21 cellular contexts compared by ENCODE assay signal in genomic region chr10:43707755-43708154, GRCh38. TPM values are rescaled to one million over a fixed set of nuclear protein-coding genes. Genes with fewer than 3 reads are reported as not detected.
DNase-seq lines count a peak whose midpoint lies in the region; ATAC-seq, FAIRE-seq and TF ChIP-seq lines count a peak whose summit lies in the region.
"Had no signal": no experiment of that assay in that cellular context is flagged by ENCODE, and none has a peak within 500 bp of the region (broad histone marks: within the 10 kb centered on the region; RNA-seq: fewer than 3 reads in every experiment).

No MANE protein-coding gene starts in this region.

- no peak overlapping the region for H3K4me3 ChIP-seq in SJSA1
- H3K4me3 ChIP-seq in fibroblast of the aortic adventitia (ENCODE audit: low read depth, low read length), result no peak overlapping the region
- H3K4me3 ChIP-seq in HepG2 (replicated peaks in 1 of 3; ENCODE audit: insufficient read depth in 1 of 3, low read depth in 2 of 3, low read length in 3 of 3), result no peak overlapping the region
- H3K4me3 ChIP-seq in spleen, result no peak overlapping the region

- CTCF ChIA-PET in HepG2 (lab: Yijun Ruan, JAX; ENCODE audit: low intra/inter-chr PET ratio, low total read pairs), result no interaction called here
- CTCF ChIA-PET in GM10248 (lab: Yijun Ruan, JAX), result no interaction called here

- FAIRE-seq in HepG2 (lab: Jason Lieb, UNC), result no peak
- FAIRE-seq in H54 (lab: Jason Lieb, UNC), result no peak
- FAIRE-seq: G401.6, GM12892, kidney had no signal

- BruUV-seq in HepG2 (replicated peaks; lab: Mats Ljungman, UMichigan), result no TSS peak

- no peak overlapping the region for H3K9ac ChIP-seq in HepG2 (ENCODE audit: insufficient read depth, low read depth, low read length)

- H3K27me3 ChIP-seq in SJSA1 (replicated peaks) (no peaks in the 10 kb centered on the region), HepG2 (ENCODE audit: control insufficient read depth in 1 of 2, insufficient read depth in 2 of 2, low read length in 2 of 2) (peaks cover 3% of the 10 kb centered on the region in 2 experiments; a peak in 1 of 5 replicates), spleen (replicated peaks in 1 of 7) (peaks cover 0 to 1% (median 0%) of the 10 kb centered on the region in 7 donors)

- DNase-seq in SJSA1 (ENCODE audit: low read depth in 1 of 2, low spot score in 2 of 2) (peak; percentile 37 to 68), fibroblast of the aortic adventitia (ENCODE audit: low read depth) (peak; percentile 58), HepG2 (ENCODE audit: low spot score) (no peak), spleen (peak; percentile 78), H54 (ENCODE audit: insufficient read length, low spot score) (no peak), NCI-H146 treated with DMSO at 0.1 percent for 48 hours (lab: John Stamatoyannopoulos, UW; ENCODE audit: unreplicated experiment) (no peak), NCI-H1048 (lab: John Stamatoyannopoulos, UW) (no peak), GM10248 (ENCODE audit: extremely low spot score) (no peak)
- DNase-seq: activated CD4-positive, alpha-beta T cell treated with anti-CD3 and anti-CD28 coated beads for 36 hours; activated CD8-positive, alpha-beta memory T cell treated with anti-CD3 and anti-CD28 coated beads, Interleukin-2, amount 50 U/mL, for 4 hours; activated gamma-delta T cell; amygdala; Calu3; kidney; NCI-H2029 treated with DMSO at 0.1 percent for 48 hours; NCI-H526; occipital lobe; stimulated activated CD4-positive, alpha-beta T cell treated with anti-CD3 and anti-CD28 coated beads, Interleukin-2, amount 100 ng/mL, for 48 hours; T1000 had no signal

- H3K4me2 ChIP-seq in HepG2 (ENCODE audit: low read depth, low read length), result no peak overlapping the region

- POLR2A ChIA-PET in HepG2 (lab: Yijun Ruan, JAX) (no interaction called here), GM10248 (lab: Yijun Ruan, JAX) (no interaction called here)

- no peak for TF ChIP-seq RAD21 in HepG2 (CRISPR knock-in tag; IDR thresholded peaks at IDR 0.05)

- no peak overlapping the region for H2AFZ ChIP-seq in HepG2 (ENCODE audit: low read length)

- H3K27ac ChIP-seq in SJSA1 (no peak overlapping the region), HepG2 (ENCODE audit: extremely low read length, insufficient read depth, low read length) (no peak overlapping the region), spleen (peak overlapping the region in 1 of 8 donors; percentile 2)

- TF ChIP-seq EP300 in HepG2 (IDR thresholded peaks at IDR 0.05; ENCODE audit: low read depth in 2 of 2, low read length in 2 of 2) (no peak), HepG2 (CRISPR knock-in tag; IDR thresholded peaks at IDR 0.05; ENCODE audit: borderline replicate concordance) (no peak)

- H3K9me3 ChIP-seq in SJSA1 (replicated peaks) (no peaks in the 10 kb centered on the region), HepG2 (ENCODE audit: low read length) (no peaks in the 10 kb centered on the region), spleen (no peaks in the 10 kb centered on the region)

- 25% methylated on average over 4 of the region's 11 CpGs for WGBS in HepG2 (ENCODE audit: low lambda C conversion rate)
- WGBS in spleen, 5 donors, result 55 to 74% (median 61%) methylated on average over 11 of the region's 11 CpGs

- no peak for TF ChIP-seq CTCF in fibroblast of the aortic adventitia (IDR thresholded peaks at IDR 0.05; ENCODE audit: insufficient read depth, low read length)
- no peak for TF ChIP-seq CTCF in HepG2 (CRISPR knock-in tag; IDR thresholded peaks at IDR 0.05)
- no peak for TF ChIP-seq CTCF in spleen (IDR thresholded peaks at IDR 0.05 in 8 of 11, conservative IDR thresholded peaks at IDR 0.05 in 3 of 11)
- no peak for TF ChIP-seq CTCF in GM10248 (IDR thresholded peaks at IDR 0.05; ENCODE audit: control extremely low read depth, extremely low read depth, low read depth, missing control alignments)

- H3K4me1 ChIP-seq in SJSA1 (replicated peaks) (peaks cover 10% of the 10 kb centered on the region), HepG2 (ENCODE audit: insufficient read depth, low read length) (0 out of 2 replicates have a peak, but pooled peaks cover 5% of the 10 kb centered on the region), spleen (peaks cover 0 to 24% (median 7%) of the 10 kb centered on the region in 6 donors)

- intact Hi-C loops in HepG2 (cut with micrococcal nuclease; ENCODE audit: unreplicated experiment) (no loop called here), spleen (cut with DNase I; ENCODE audit: low total_unique reads) (no loop called here)

- H3K36me3 ChIP-seq in SJSA1 (no peaks in the 10 kb centered on the region), HepG2 (replicated peaks in 1 of 2; ENCODE audit: control insufficient read depth in 1 of 2, insufficient read depth in 2 of 2, low read length in 2 of 2) (no peaks in the 10 kb centered on the region), spleen (no peaks in the 10 kb centered on the region)

- ATAC-seq in HepG2, result peak; percentile 64
- ATAC-seq: activated CD4-positive, alpha-beta T cell treated with anti-CD3 and anti-CD28 coated beads for 36 hours had no signal

- in situ Hi-C loops in HepG2 (cut with HindIII; ENCODE audit: extremely low pct_ligation_motif_present, low pct_unique_long_range_greater_than_20kb), result no loop called here

- no peak for TF ChIP-seq POLR2A in HepG2 (IDR thresholded peaks at IDR 0.05; ENCODE audit: insufficient read depth in 1 of 2, low read depth in 2 of 2, low read length in 2 of 2)
- TF ChIP-seq POLR2A in spleen (IDR thresholded peaks at IDR 0.05), result no peak
- no peak for TF ChIP-seq POLR2A in H54 (IDR thresholded peaks at IDR 0.05; ENCODE audit: low read depth, low read length)

- H4K20me1 ChIP-seq in HepG2 (ENCODE audit: insufficient read depth, low read length), result no peaks in the 10 kb centered on the region

- H3K79me2 ChIP-seq in HepG2 (ENCODE audit: insufficient read depth, low read length), result no peaks in the 10 kb centered on the region

TF ChIP-seq in HepG2, 621 proteins besides CTCF, POLR2A, EP300 and RAD21:
- TF ChIP-seq DBP (CRISPR knock-in tag; IDR thresholded peaks at IDR 0.05; ENCODE audit: not compliant biosample characterization) (no peak), NRL (CRISPR knock-in tag; IDR thresholded peaks at IDR 0.05; ENCODE audit: borderline replicate concordance) (no peak), ZNF432 (CRISPR knock-in tag; IDR thresholded peaks at IDR 0.05; ENCODE audit: borderline replicate concordance) (no peak), DRAP1 (CRISPR knock-in tag; IDR thresholded peaks at IDR 0.05) (no peak), ZC3H4 (CRISPR knock-in tag; IDR thresholded peaks at IDR 0.05; ENCODE audit: borderline replicate concordance) (no peak), ZKSCAN8 (CRISPR knock-in tag; IDR thresholded peaks at IDR 0.05; ENCODE audit: borderline replicate concordance) (no peak), BATF2 (CRISPR knock-in tag; IDR thresholded peaks at IDR 0.05) (no peak)
TF ChIP-seq in HepG2: peak in this region for 0.

RNA-seq across cellular contexts. Expression of gene ZNF32, which starts 59.1 kb away (rescaled TPM):
- total RNA-seq in SJSA1 (2014; rRNA removed; shearing (Covaris generic)), result 29.8 and 41.3 TPM in 2 replicates
- total RNA-seq in fibroblast of the aortic adventitia (ENCODE audit: low replicate concordance) (40.2 and 65.3 TPM in 2 replicates), HepG2 (2016; rRNA removed; fragmentation: Illumina TruSeq; extraction: Trizol) (16.9 and 18.0 TPM in 2 replicates), spleen (10 to 100 TPM; 26.3 to 42.4 (median 29.7) TPM)
- total RNA-seq in HepG2 (2016; cell fraction: cytosol; rRNA removed; fragmentation: Illumina TruSeq; extraction: Trizol; ENCODE audit: low read depth), result 30.1 and 34.6 TPM in 2 replicates
- 12.6 and 14.4 TPM in 2 replicates for total RNA-seq in HepG2 (2016; cell fraction: insoluble cytoplasmic fraction; rRNA removed; fragmentation: Illumina TruSeq; extraction: Trizol)
- 38.2 and 44.1 TPM in 2 replicates for total RNA-seq in HepG2 (2016; cell fraction: membrane; rRNA removed; fragmentation: Illumina TruSeq; extraction: Trizol)
- total RNA-seq in HepG2 (2016; cell fraction: nucleus; rRNA removed; fragmentation: Illumina TruSeq; extraction: Trizol), result 8.3 and 10.0 TPM in 2 replicates
- polyA plus RNA-seq in HepG2 (2011; rRNA removed) (12.5 and 12.7 TPM in 2 replicates), spleen (10 to 100 TPM; 60.9 to 68.8 (median 63.6) TPM)
- 6.1 and 9.4 TPM in 2 replicates for polyA plus RNA-seq in HepG2 (2011; cell fraction: cytosol; rRNA removed)
- polyA plus RNA-seq in HepG2 (2011; cell fraction: nucleus; rRNA removed), result 8.5 and 12.5 TPM in 2 replicates
- 7.3 and 8.5 TPM in 2 replicates for polyA plus RNA-seq in HepG2 (2012)
- 30.5 and 38.2 TPM in 2 replicates for polyA plus RNA-seq in HepG2 (2016; cell fraction: cytosol; fragmentation: Illumina TruSeq; extraction: Trizol; ENCODE audit: low read depth)
- 13.8 and 16.9 TPM in 2 replicates for polyA plus RNA-seq in HepG2 (2016; cell fraction: insoluble cytoplasmic fraction; fragmentation: Illumina TruSeq; extraction: Trizol; ENCODE audit: low read depth)
- 28.0 and 35.4 TPM in 2 replicates for polyA plus RNA-seq in HepG2 (2016; cell fraction: membrane; fragmentation: Illumina TruSeq; extraction: Trizol; ENCODE audit: low read depth)
- 19.3 and 22.0 TPM in 2 replicates for polyA plus RNA-seq in HepG2 (2016; cell fraction: nucleus; fragmentation: Illumina TruSeq; extraction: Trizol; ENCODE audit: insufficient read depth, low read depth)
- polyA minus RNA-seq in HepG2 (2011; rRNA and poly(A)+ RNA removed; ENCODE audit: low replicate concordance), result 2.9 and 3.6 TPM in 2 replicates
- 1.5 and 1.6 TPM in 2 replicates for polyA minus RNA-seq in HepG2 (2011; cell fraction: cytosol; rRNA and poly(A)+ RNA removed)
- polyA minus RNA-seq in HepG2 (2011; cell fraction: nucleus; rRNA and poly(A)+ RNA removed), result 4.0 and 4.4 TPM in 2 replicates

Comparison
In these comparisons a context has a peak if more than half of its experiments do, and no peak if none do; other contexts are left out.
1. DNase-seq: peak in SJSA1 (2 of 2), fibroblast of the aortic adventitia (single experiment) and spleen (single experiment); none in HepG2 (single experiment), H54 (single experiment), NCI-H146 treated with DMSO at 0.1 percent for 48 hours (single experiment), NCI-H1048 (single experiment) and GM10248 (single experiment).